ENCODE assay signal across 22 cellular contexts in genomic region chr1:148354909-148355308, GRCh38.
"Had no signal": no experiment of that assay in that cellular context is flagged by ENCODE, and none has a peak within 500 bp of the region (broad histone marks: within the 10 kb centered on the region; RNA-seq: fewer than 3 reads in every experiment).

No MANE protein-coding gene starts in this region.

- DNase-seq: activated CD4-positive, alpha-beta T cell treated with anti-CD3 and anti-CD28 coated beads, Interleukin-2, amount 10 ng/mL, durations not matched to agents 24 days and 14 days; activated CD4-positive, CD25-positive, alpha-beta regulatory T cell; activated CD8-positive, alpha-beta memory T cell treated with anti-CD3 and anti-CD28 coated beads, Interleukin-2, amount 50 U/mL, for 4 hours; activated CD8-positive, alpha-beta T cell treated with anti-CD3 and anti-CD28 coated beads, Interleukin-2, amount 10 ng/mL, durations not matched to agents 7 days and 5 days; activated effector memory CD4-positive, alpha-beta T cell treated with anti-CD3 and anti-CD28 coated beads, Interleukin-2, amount 50 U/mL, for 16 hours; activated T-cell treated with anti-CD3 and anti-CD28 coated beads, Interleukin-2, amount 50 U/mL, for 48 hours; adrenal gland; dorsolateral prefrontal cortex; foreskin fibroblast; kidney; left lung; natural killer cell; nucleus accumbens; right cardiac atrium; stomach; T-helper 17 cell; testis had no signal

- H3K27me3 ChIP-seq: testis had no signal

- H3K9me3 ChIP-seq: adrenal gland, esophagus muscularis mucosa, left lung, testis, upper lobe of left lung had no signal

- H3K36me3 Mint-ChIP-seq: activated naive CD4-positive, alpha-beta T cell treated with anti-CD3 and anti-CD28 coated beads, Interleukin-2, amount 50 U/mL, for 24 hours; natural killer cell had no signal

- H3K27ac Mint-ChIP-seq: activated CD4-positive, alpha-beta T cell treated with anti-CD3 and anti-CD28 coated beads, Interleukin-2, amount 10 ng/mL, durations not matched to agents 24 days and 14 days; activated CD8-positive, alpha-beta T cell treated with anti-CD3 and anti-CD28 coated beads, Interleukin-2, amount 10 ng/mL, durations not matched to agents 7 days and 5 days; activated naive CD4-positive, alpha-beta T cell treated with anti-CD3 and anti-CD28 coated beads, Interleukin-2, amount 50 U/mL, for 24 hours; natural killer cell; T-helper 17 cell had no signal

- H3K9me3 Mint-ChIP-seq: activated CD4-positive, alpha-beta T cell treated with anti-CD3 and anti-CD28 coated beads, Interleukin-2, amount 10 ng/mL, durations not matched to agents 24 days and 14 days; activated naive CD4-positive, alpha-beta T cell treated with anti-CD3 and anti-CD28 coated beads, Interleukin-2, amount 50 U/mL, for 24 hours; natural killer cell had no signal

- H3K27ac ChIP-seq: adrenal gland, dorsolateral prefrontal cortex, esophagus muscularis mucosa, left lung, skin epidermis, stomach, testis, upper lobe of left lung had no signal

- H3K4me1 ChIP-seq: adrenal gland, testis had no signal

- FAIRE-seq: endometrium, kidney had no signal

- ATAC-seq: activated CD8-positive, alpha-beta T cell treated with anti-CD3 and anti-CD28 coated beads, Interleukin-2, amount 10 ng/mL, durations not matched to agents 7 days and 5 days; left lung; natural killer cell; right cardiac atrium; T-helper 17 cell had no signal

- H3K4me3 ChIP-seq: adrenal gland, dorsolateral prefrontal cortex, left lung, skin epidermis, stomach, upper lobe of left lung had no signal

- H3K36me3 ChIP-seq: adrenal gland, esophagus muscularis mucosa, left lung, stomach, upper lobe of left lung had no signal

- H3K4me3 Mint-ChIP-seq: activated CD4-positive, alpha-beta T cell treated with anti-CD3 and anti-CD28 coated beads, Interleukin-2, amount 10 ng/mL, durations not matched to agents 24 days and 14 days; activated CD8-positive, alpha-beta T cell treated with anti-CD3 and anti-CD28 coated beads, Interleukin-2, amount 10 ng/mL, durations not matched to agents 7 days and 5 days; activated naive CD4-positive, alpha-beta T cell treated with anti-CD3 and anti-CD28 coated beads, Interleukin-2, amount 50 U/mL, for 24 hours; natural killer cell; T-helper 17 cell had no signal
